ENCODE assay signal across 13 cellular contexts in the genomic region with DNA sequence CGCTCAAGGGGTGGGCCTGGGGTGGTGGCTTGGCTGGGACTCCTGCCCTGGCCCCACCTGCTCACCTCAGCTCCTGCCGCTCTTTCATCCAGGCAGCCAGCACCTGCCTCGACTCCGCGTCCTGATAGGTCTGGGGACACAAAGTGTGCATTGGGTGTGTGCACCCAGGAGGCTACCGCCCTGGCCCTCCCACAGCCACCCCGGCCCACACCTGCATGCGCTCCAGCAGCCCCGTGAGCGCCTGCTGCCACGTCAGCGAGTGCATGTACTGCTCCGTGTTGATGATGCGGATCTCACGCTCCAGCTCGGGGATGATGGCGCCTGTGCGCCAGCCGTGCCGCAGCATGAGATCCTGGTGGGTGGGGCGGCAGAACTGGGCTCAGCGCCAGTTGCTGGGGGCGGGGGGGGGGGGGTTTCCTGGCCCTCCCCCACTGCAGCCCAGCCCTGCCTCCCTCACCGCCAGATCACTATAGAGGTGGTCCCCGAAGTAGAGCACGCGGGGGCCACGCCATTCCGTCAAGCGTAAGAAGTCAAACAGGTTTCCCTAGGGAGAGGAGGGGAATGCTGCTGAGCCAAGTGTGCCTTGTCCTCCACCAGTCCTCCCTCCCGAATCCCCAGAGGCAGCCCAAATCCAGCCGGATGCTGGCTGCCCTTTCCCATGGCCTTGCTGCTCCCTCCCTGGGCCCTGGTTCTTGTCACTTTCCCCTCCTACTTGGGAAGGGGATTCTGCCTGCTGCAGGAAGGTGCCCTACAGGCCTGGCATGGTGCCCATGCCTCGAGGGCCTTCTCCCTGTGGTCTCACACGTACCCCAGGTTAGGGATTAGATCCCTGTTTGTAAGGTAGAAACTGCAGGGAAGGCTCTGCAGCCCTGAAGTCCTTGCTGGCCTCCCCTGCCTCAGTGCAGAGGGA. TPM values are rescaled to one million over a fixed set of nuclear protein-coding genes. Genes with fewer than 3 reads are reported as not detected.
DNase-seq lines count a peak whose midpoint lies in the region; ATAC-seq, FAIRE-seq and TF ChIP-seq lines count a peak whose summit lies in the region.
"Had no signal": no experiment of that assay in that cellular context is flagged by ENCODE, and none has a peak within 500 bp of the region (broad histone marks: within the 10 kb centered on the region; RNA-seq: fewer than 3 reads in every experiment).

No MANE protein-coding gene starts in this region.

- no peaks in the 10 kb centered on the region for H3K27me3 ChIP-seq in heart left ventricle
- H3K27me3 ChIP-seq in psoas muscle (ENCODE audit: insufficient read depth in 3 of 3, low read length in 2 of 3) = no peaks in the 10 kb centered on the region

- POLR2A ChIA-PET in activated CD8-positive, alpha-beta T cell treated with anti-CD3 and anti-CD28 coated beads, Interleukin-2, amount 10 ng/mL, durations not matched to agents 7 days and 5 days (lab: Charles Lee) = no interaction called here

- H3K4me3 ChIP-seq in heart left ventricle (peak overlapping the region in 1 of 12 donors; percentile 6), psoas muscle (no peak overlapping the region)

- H3K4me1 ChIP-seq in heart left ventricle = peaks cover 9 to 54% (median 37%) of the 10 kb centered on the region in 12 donors
- peaks cover 3% of the 10 kb centered on the region for H3K4me1 ChIP-seq in psoas muscle

- H3K9me3 Mint-ChIP-seq in activated CD8-positive, alpha-beta T cell treated with anti-CD3 and anti-CD28 coated beads, Interleukin-2, amount 10 ng/mL, durations not matched to agents 7 days and 5 days (ENCODE audit: insufficient read depth) = no peaks in the 10 kb centered on the region
- H3K9me3 Mint-ChIP-seq in stimulated activated naive CD8-positive, alpha-beta T cell treated with anti-CD3 and anti-CD28 coated beads, Interleukin-15, amount 100 ng/mL, for 72 hours = no peaks in the 10 kb centered on the region
- H3K9me3 Mint-ChIP-seq: CD4-positive, alpha-beta T cell had no signal

- no peak for TF ChIP-seq POLR2A in heart left ventricle (IDR thresholded peaks at IDR 0.05)

- WGBS in heart left ventricle, 4 donors = 56 to 66% (median 63%) methylated on average over 25 to 34 of the region's 34 CpGs
- 68 to 75% (median 68%) methylated on average over 30 to 34 of the region's 34 CpGs for WGBS in psoas muscle, 3 donors

- H3K9me3 ChIP-seq in heart left ventricle = no peaks in the 10 kb centered on the region
- no peaks in the 10 kb centered on the region for H3K9me3 ChIP-seq in psoas muscle
- H3K9me3 ChIP-seq: neutrophil had no signal

- CTCF ChIA-PET in activated CD8-positive, alpha-beta T cell treated with anti-CD3 and anti-CD28 coated beads, Interleukin-2, amount 10 ng/mL, durations not matched to agents 7 days and 5 days (lab: Charles Lee) = no interaction called here

- ATAC-seq in heart left ventricle = peak; percentile 6 to 60 (median 30)
- peak in 1 of 4 donors; percentile 19 for ATAC-seq in psoas muscle
- no peak for ATAC-seq in HG02642 (IDR thresholded peaks at IDR 0.05; ENCODE audit: poor library complexity, unreplicated experiment)
- ATAC-seq in activated CD8-positive, alpha-beta T cell treated with anti-CD3 and anti-CD28 coated beads, Interleukin-2, amount 10 ng/mL, durations not matched to agents 7 days and 5 days = no peak
- no peak for ATAC-seq in stimulated activated naive CD8-positive, alpha-beta T cell treated with anti-CD3 and anti-CD28 coated beads, Interleukin-15, amount 100 ng/mL, for 72 hours

- no peak for FAIRE-seq in D721Med (lab: Jason Lieb, UNC)

- peaks cover 18% of the 10 kb centered on the region for H3K36me3 Mint-ChIP-seq in activated CD8-positive, alpha-beta T cell treated with anti-CD3 and anti-CD28 coated beads, Interleukin-2, amount 10 ng/mL, durations not matched to agents 7 days and 5 days (ENCODE audit: low read depth)

- H3K4me3 Mint-ChIP-seq in activated CD8-positive, alpha-beta T cell treated with anti-CD3 and anti-CD28 coated beads, Interleukin-2, amount 10 ng/mL, durations not matched to agents 7 days and 5 days = no peak overlapping the region
- H3K4me3 Mint-ChIP-seq in stimulated activated naive CD8-positive, alpha-beta T cell treated with anti-CD3 and anti-CD28 coated beads, Interleukin-15, amount 100 ng/mL, for 72 hours = no peak overlapping the region
- H3K4me3 Mint-ChIP-seq: CD4-positive, alpha-beta T cell had no signal

- intact Hi-C loops in heart left ventricle (cut with DNase I) = loop anchor here in 3 of 10 donors (5.0 kb wide), 3 partner anchors 33 to 43 kb away; no protein-coding TSS in a partner anchor
- intact Hi-C loops in psoas muscle (cut with DNase I) = no loop called here

- DNase-seq in D721Med (ENCODE audit: insufficient read length, low spot score) = peak; percentile 26
- DNase-seq in heart left ventricle = peak; percentile 73 to 83 (median 77)
- peak in 1 of 2 donors; percentile 73 for DNase-seq in psoas muscle
- DNase-seq in pons (ENCODE audit: low spot score) = no peak
- DNase-seq in activated CD8-positive, alpha-beta T cell treated with anti-CD3 and anti-CD28 coated beads, Interleukin-2, amount 10 ng/mL, durations not matched to agents 7 days and 5 days = no peak
- DNase-seq in stimulated activated naive CD8-positive, alpha-beta T cell treated with anti-CD3 and anti-CD28 coated beads, Interleukin-15, amount 100 ng/mL, for 72 hours = no peak
- DNase-seq: activated gamma-delta T cell treated with Interleukin-2 at 50 U/mL for 16 hours; effector CD8-positive, alpha-beta T cell had no signal

- no peaks in the 10 kb centered on the region for H3K27me3 Mint-ChIP-seq in activated CD8-positive, alpha-beta T cell treated with anti-CD3 and anti-CD28 coated beads, Interleukin-2, amount 10 ng/mL, durations not matched to agents 7 days and 5 days (ENCODE audit: low read depth)
- H3K27me3 Mint-ChIP-seq in stimulated activated naive CD8-positive, alpha-beta T cell treated with anti-CD3 and anti-CD28 coated beads, Interleukin-15, amount 100 ng/mL, for 72 hours = no peaks in the 10 kb centered on the region
- H3K27me3 Mint-ChIP-seq: CD4-positive, alpha-beta T cell had no signal

- peak overlapping the region; percentile 53 for H3K27ac ChIP-seq in angular gyrus (ENCODE audit: low read depth, low read length)
- peak overlapping the region; percentile 58 to 91 (median 79) for H3K27ac ChIP-seq in heart left ventricle
- H3K27ac ChIP-seq in psoas muscle = peak overlapping the region; percentile 68
- H3K27ac ChIP-seq: neutrophil had no signal

- H3K27ac Mint-ChIP-seq in activated CD8-positive, alpha-beta T cell treated with anti-CD3 and anti-CD28 coated beads, Interleukin-2, amount 10 ng/mL, durations not matched to agents 7 days and 5 days = no peak overlapping the region
- no peak overlapping the region for H3K27ac Mint-ChIP-seq in stimulated activated naive CD8-positive, alpha-beta T cell treated with anti-CD3 and anti-CD28 coated beads, Interleukin-15, amount 100 ng/mL, for 72 hours
- H3K27ac Mint-ChIP-seq: CD4-positive, alpha-beta T cell had no signal

- TF ChIP-seq CTCF in D721Med (IDR thresholded peaks at IDR 0.05; ENCODE audit: insufficient read depth, missing control alignments) = no peak
- TF ChIP-seq CTCF in heart left ventricle (IDR thresholded peaks at IDR 0.05) = no peak
- TF ChIP-seq CTCF in psoas muscle (IDR thresholded peaks at IDR 0.05) = no peak

- H3K4me1 Mint-ChIP-seq in activated CD8-positive, alpha-beta T cell treated with anti-CD3 and anti-CD28 coated beads, Interleukin-2, amount 10 ng/mL, durations not matched to agents 7 days and 5 days (ENCODE audit: low read depth) = no peaks in the 10 kb centered on the region
- H3K4me1 Mint-ChIP-seq in stimulated activated naive CD8-positive, alpha-beta T cell treated with anti-CD3 and anti-CD28 coated beads, Interleukin-15, amount 100 ng/mL, for 72 hours = no peaks in the 10 kb centered on the region

- H3K36me3 ChIP-seq in heart left ventricle (peaks cover 0 to 85% (median 21%) of the 10 kb centered on the region in 9 donors), psoas muscle (ENCODE audit: insufficient read depth in 1 of 2, low read depth in 1 of 2) (peaks cover 0 to 5% of the 10 kb centered on the region in 2 donors)
- H3K36me3 ChIP-seq: neutrophil had no signal

RNA-seq across cellular contexts. Expression of gene NT5DC2, which starts 8.7 kb away (rescaled TPM):
- total RNA-seq in heart left ventricle (10 to 100 TPM; 22.8 to 99.6 (median 52.7) TPM), psoas muscle (10 to 100 TPM in 2 of 4 donors, 1 to 10 TPM in 2; 6.8 to 13.7 (median 10.4) TPM)
- polyA plus RNA-seq in heart left ventricle (10 to 100 TPM; 61.1 to 92.7 TPM), psoas muscle (10 to 100 TPM in 2 of 3 donors, 1 to 10 TPM in 1; 8.8 to 10.5 (median 10.3) TPM)
- 10 to 100 TPM; 52.8 to 53.1 TPM for total RNA-seq in activated CD8-positive, alpha-beta T cell treated with anti-CD3 and anti-CD28 coated beads, Interleukin-2, amount 10 ng/mL, durations not matched to agents 7 days and 5 days

RNA-seq across cellular contexts. Expression of gene UQCC5, which starts 11.4 kb away (rescaled TPM):
- 10 to 100 TPM in 8 of 9 donors, 1 to 10 TPM in 1; 2.0 to 73.0 (median 59.2) TPM for total RNA-seq in heart left ventricle
- polyA plus RNA-seq in heart left ventricle = 100 to 1,000 TPM in 1 of 2 donors, 10 to 100 TPM in 1; 45.2 to 113 TPM
- total RNA-seq in psoas muscle = 10 to 100 TPM; 29.5 to 32.7 (median 31.0) TPM
- 10 to 100 TPM; 34.4 to 95.4 (median 67.9) TPM for polyA plus RNA-seq in psoas muscle
- 10 to 100 TPM in 1 of 2 experiments, 1 to 10 TPM in 1; 9.0 to 15.1 TPM for total RNA-seq in activated CD8-positive, alpha-beta T cell treated with anti-CD3 and anti-CD28 coated beads, Interleukin-2, amount 10 ng/mL, durations not matched to agents 7 days and 5 days

RNA-seq across cellular contexts. Expression of gene STAB1, which starts 29.9 kb away (rescaled TPM):
- total RNA-seq in heart left ventricle (100 to 1,000 TPM in 2 of 9 donors, 10 to 100 TPM in 7; 34.1 to 351 (median 50.6) TPM), psoas muscle (10 to 100 TPM; 29.0 to 47.5 (median 41.9) TPM)
- polyA plus RNA-seq in heart left ventricle (10 to 100 TPM; 41.0 to 79.1 TPM), psoas muscle (10 to 100 TPM; 15.9 to 27.4 (median 22.5) TPM)
- total RNA-seq in activated CD8-positive, alpha-beta T cell treated with anti-CD3 and anti-CD28 coated beads, Interleukin-2, amount 10 ng/mL, durations not matched to agents 7 days and 5 days = under 1 TPM in 1 of 2 experiments, not detected in 1; 0.05 TPM
- total RNA-seq: NCI-H460 had no signal

Comparison
In these comparisons a context has a peak if more than half of its experiments do, and no peak if none do; other contexts are left out.
1. DNase-seq: peak in D721Med (single experiment) and heart left ventricle (5 of 5); none in pons (single experiment), activated CD8-positive, alpha-beta T cell treated with anti-CD3 and anti-CD28 coated beads, Interleukin-2, amount 10 ng/mL, durations not matched to agents 7 days and 5 days (single experiment) and stimulated activated naive CD8-positive, alpha-beta T cell treated with anti-CD3 and anti-CD28 coated beads, Interleukin-15, amount 100 ng/mL, for 72 hours (0 of 2).
2. ATAC-seq: peak in heart left ventricle (4 of 4); none in HG02642 (single experiment), activated CD8-positive, alpha-beta T cell treated with anti-CD3 and anti-CD28 coated beads, Interleukin-2, amount 10 ng/mL, durations not matched to agents 7 days and 5 days (single experiment) and stimulated activated naive CD8-positive, alpha-beta T cell treated with anti-CD3 and anti-CD28 coated beads, Interleukin-15, amount 100 ng/mL, for 72 hours (single experiment).
3. RNA of gene STAB1, which starts 29.9 kb away (total RNA-seq): 34.1 to 351 TPM in heart left ventricle and 29.0 to 47.5 TPM in psoas muscle; 0.05 TPM in activated CD8-positive, alpha-beta T cell treated with anti-CD3 and anti-CD28 coated beads, Interleukin-2, amount 10 ng/mL, durations not matched to agents 7 days and 5 days; every median in the first group is over 10 times any median in the second.
4. Peak in every context shown above with its lines, with median percentiles within 50 percentile points of each other: H3K27ac ChIP-seq.